In genomic region chr4:104890598-104890997, GRCh38 we compare ENCODE assay signal across 31 cellular contexts.
DNase-seq lines count a peak whose midpoint lies in the region; ATAC-seq, FAIRE-seq and TF ChIP-seq lines count a peak whose summit lies in the region.
"Had no signal": no experiment of that assay in that cellular context is flagged by ENCODE, and none has a peak within 500 bp of the region (broad histone marks: within the 10 kb centered on the region; RNA-seq: fewer than 3 reads in every experiment).

No MANE protein-coding gene starts in this region.

- no peak for TF ChIP-seq RAD21 in HepG2 (CRISPR knock-in tag; IDR thresholded peaks at IDR 0.05)

- no peak overlapping the region for H3K4me2 ChIP-seq in HepG2 (ENCODE audit: low read depth, low read length)
- H3K4me2 ChIP-seq: A549; BLaER1; BLaER1 treated with 17β-estradiol and CSF1 and Interleukin-3, amounts not matched to agents 10 nM and 100 nM had no signal

- no peak for TF ChIP-seq POLR2A in right lobe of liver (IDR thresholded peaks at IDR 0.05)
- TF ChIP-seq POLR2A in HepG2 (IDR thresholded peaks at IDR 0.05; ENCODE audit: insufficient read depth in 1 of 2, low read depth in 2 of 2, low read length in 2 of 2), result no peak

- no peak overlapping the region for H3K9ac ChIP-seq in HepG2 (ENCODE audit: insufficient read depth, low read depth, low read length)
- H3K9ac ChIP-seq: BLaER1; BLaER1 treated with 17β-estradiol and CSF1 and Interleukin-3, amounts not matched to agents 10 nM and 100 nM had no signal

- BruUV-seq in HepG2 (replicated peaks; lab: Mats Ljungman, UMichigan), result no TSS peak

- no peaks in the 10 kb centered on the region for H3K79me2 ChIP-seq in HepG2 (ENCODE audit: insufficient read depth, low read length)

- no peak for FAIRE-seq in HepG2 (lab: Jason Lieb, UNC)
- FAIRE-seq: A204.1, A549, D721Med had no signal

- H3K27ac ChIP-seq in right lobe of liver (no peak overlapping the region), HepG2 (ENCODE audit: extremely low read length, insufficient read depth, low read length) (no peak overlapping the region)
- H3K27ac ChIP-seq: 22Rv1; A549; BLaER1; BLaER1 treated with 17β-estradiol and CSF1 and Interleukin-3, amounts not matched to agents 10 nM and 100 nM; C4-2B had no signal

- H3K4me3 ChIP-seq in right lobe of liver (no peak overlapping the region), HepG2 (replicated peaks in 1 of 3; ENCODE audit: insufficient read depth in 1 of 3, low read depth in 2 of 3, low read length in 3 of 3) (no peak overlapping the region)
- H3K4me3 ChIP-seq: A549; BLaER1; BLaER1 treated with 17β-estradiol and CSF1 and Interleukin-3, amounts not matched to agents 10 nM and 100 nM had no signal

- CTCF ChIA-PET in HepG2 (lab: Yijun Ruan, JAX; ENCODE audit: low intra/inter-chr PET ratio, low total read pairs), result no interaction called here

- no peaks in the 10 kb centered on the region for H3K9me3 ChIP-seq in right lobe of liver
- H3K9me3 ChIP-seq in HepG2 (ENCODE audit: low read length), result no peaks in the 10 kb centered on the region
- H3K9me3 ChIP-seq: A549, BE2C, BLaER1, Caco-2 had no signal

- TF ChIP-seq EP300 in HepG2 (IDR thresholded peaks at IDR 0.05; ENCODE audit: low read depth in 2 of 2, low read length in 2 of 2), result no peak
- TF ChIP-seq EP300 in HepG2 (CRISPR knock-in tag; IDR thresholded peaks at IDR 0.05; ENCODE audit: borderline replicate concordance), result no peak

- H3K27me3 ChIP-seq in right lobe of liver (no peaks in the 10 kb centered on the region), HepG2 (ENCODE audit: control insufficient read depth in 1 of 2, insufficient read depth in 2 of 2, low read length in 2 of 2) (no peaks in the 10 kb centered on the region; a peak in 1 of 5 replicates)
- H3K27me3 ChIP-seq: BE2C; BLaER1; BLaER1 treated with 17β-estradiol and CSF1 and Interleukin-3, amounts not matched to agents 10 nM and 100 nM had no signal

- DNase-seq in right lobe of liver (no peak), HepG2 (ENCODE audit: low spot score) (no peak), left lobe of liver (ENCODE audit: low spot score) (no peak)
- DNase-seq: 8988T; ACHN; AML-193; BE2C; C1 segment of cervical spinal cord; Caco-2; Calu3; CD4-positive, alpha-beta memory T cell; CD4-positive, alpha-beta T cell; CD4-positive, CD25-positive, alpha-beta regulatory T cell; CD8-positive, alpha-beta memory T cell; CD8-positive, alpha-beta T cell; COR-L47; DMS 273 treated with DMSO at 0.1 percent for 48 hours; DMS153; DMS53; DMS79; DMS79 treated with DMSO at 0.1 percent for 48 hours; DND-41; EL had no signal

- POLR2A ChIA-PET in HepG2 (lab: Yijun Ruan, JAX), result no interaction called here

- in situ Hi-C loops in HepG2 (cut with HindIII; ENCODE audit: extremely low pct_ligation_motif_present, low pct_unique_long_range_greater_than_20kb), result no loop called here

- ATAC-seq in right lobe of liver (peak; percentile 73 to 93 (median 82)), HepG2 (no peak), left lobe of liver (peak; percentile 83), GM19023 (IDR thresholded peaks at IDR 0.05; ENCODE audit: unreplicated experiment) (no peak)
- ATAC-seq: A549; CD8-positive, alpha-beta T cell had no signal

- H3K4me1 ChIP-seq in right lobe of liver, result no peaks in the 10 kb centered on the region
- no peaks in the 10 kb centered on the region for H3K4me1 ChIP-seq in HepG2 (ENCODE audit: insufficient read depth, low read length)
- H3K4me1 ChIP-seq: A549, BE2C, Caco-2 had no signal

- no peaks in the 10 kb centered on the region for H3K36me3 ChIP-seq in right lobe of liver
- H3K36me3 ChIP-seq in HepG2 (replicated peaks in 1 of 2; ENCODE audit: control insufficient read depth in 1 of 2, insufficient read depth in 2 of 2, low read length in 2 of 2), result no peaks in the 10 kb centered on the region
- H3K36me3 ChIP-seq: BE2C; BLaER1; BLaER1 treated with 17β-estradiol and CSF1 and Interleukin-3, amounts not matched to agents 10 nM and 100 nM had no signal

- no peaks in the 10 kb centered on the region for H4K20me1 ChIP-seq in HepG2 (ENCODE audit: insufficient read depth, low read length)
- H4K20me1 ChIP-seq: BLaER1; BLaER1 treated with 17β-estradiol and CSF1 and Interleukin-3, amounts not matched to agents 10 nM and 100 nM had no signal

- intact Hi-C loops in right lobe of liver (cut with DNase I), result no loop called here
- intact Hi-C loops in HepG2 (cut with micrococcal nuclease; ENCODE audit: unreplicated experiment), result no loop called here

- H2AFZ ChIP-seq in HepG2 (ENCODE audit: low read length), result no peak overlapping the region

- no peak for TF ChIP-seq CTCF in right lobe of liver (IDR thresholded peaks at IDR 0.05)
- no peak for TF ChIP-seq CTCF in HepG2 (CRISPR knock-in tag; IDR thresholded peaks at IDR 0.05)

TF ChIP-seq in HepG2, 621 proteins besides CTCF, POLR2A, EP300 and RAD21:
- TF ChIP-seq TBX3 (IDR thresholded peaks at IDR 0.05; ENCODE audit: borderline replicate concordance) (no peak), ZBTB33 (CRISPR knock-in tag; IDR thresholded peaks at IDR 0.05) (no peak), ZC3H4 (CRISPR knock-in tag; IDR thresholded peaks at IDR 0.05; ENCODE audit: borderline replicate concordance) (no peak), ZNF792 (CRISPR knock-in tag; IDR thresholded peaks at IDR 0.05) (no peak)

Comparison
In these comparisons a context has a peak if more than half of its experiments do, and no peak if none do; other contexts are left out.
1. ATAC-seq: peak in right lobe of liver (4 of 4) and left lobe of liver (single experiment); none in HepG2 (single experiment) and GM19023 (single experiment).